8 cellular contexts compared by ENCODE assay signal in the genomic region with DNA sequence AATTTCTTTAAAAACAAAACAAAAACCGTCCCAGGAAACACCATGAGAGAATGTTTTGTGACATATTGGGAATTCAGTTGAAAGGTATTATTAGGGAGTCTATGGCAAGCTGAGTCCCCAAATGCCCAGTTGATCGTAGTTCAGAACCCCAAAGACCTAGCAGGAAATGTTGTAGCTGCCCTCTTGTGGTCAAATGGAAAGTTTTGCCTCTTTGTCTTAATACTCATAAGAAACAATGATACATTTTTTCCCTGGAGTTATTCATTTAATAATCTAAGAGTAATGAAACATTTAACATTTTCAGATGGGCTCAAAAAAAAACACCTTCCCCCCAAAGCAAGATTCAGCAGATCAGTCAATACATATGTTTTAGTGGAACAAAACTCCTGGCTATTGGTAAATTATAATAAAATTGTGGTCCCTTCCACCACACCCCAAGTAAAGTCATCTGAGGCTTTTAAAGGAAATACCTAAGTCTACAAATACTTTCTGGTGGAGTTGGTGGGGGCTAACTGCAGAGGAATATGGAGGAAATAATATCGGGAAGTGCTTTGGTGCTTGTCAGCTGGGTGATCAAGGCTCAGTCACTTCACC. TPM values are rescaled to one million over a fixed set of nuclear protein-coding genes. Genes with fewer than 3 reads are reported as not detected.
DNase-seq lines count a peak whose midpoint lies in the region; ATAC-seq, FAIRE-seq and TF ChIP-seq lines count a peak whose summit lies in the region.

No MANE protein-coding gene starts in this region.

- H3K27me3 Mint-ChIP-seq in activated CD8-positive, alpha-beta T cell treated with anti-CD3 and anti-CD28 coated beads for 36 hours, result peaks cover 2% of the 10 kb centered on the region
- H3K27me3 Mint-ChIP-seq in activated CD8-positive, alpha-beta T cell treated with anti-CD3 and anti-CD28 coated beads, Interleukin-2, amount 10 ng/mL, durations not matched to agents 7 days and 5 days (ENCODE audit: low read depth), result peaks cover 2% of the 10 kb centered on the region

- ATAC-seq in activated CD8-positive, alpha-beta T cell treated with anti-CD3 and anti-CD28 coated beads for 36 hours, result no peak
- ATAC-seq in activated CD8-positive, alpha-beta T cell treated with anti-CD3 and anti-CD28 coated beads, Interleukin-2, amount 10 ng/mL, durations not matched to agents 7 days and 5 days, result no peak
- ATAC-seq in GM21447 (IDR thresholded peaks at IDR 0.05; ENCODE audit: unreplicated experiment), result no peak

- POLR2A ChIA-PET in activated CD8-positive, alpha-beta T cell treated with anti-CD3 and anti-CD28 coated beads for 36 hours (lab: Charles Lee), result no interaction called here
- POLR2A ChIA-PET in activated CD8-positive, alpha-beta T cell treated with anti-CD3 and anti-CD28 coated beads, Interleukin-2, amount 10 ng/mL, durations not matched to agents 7 days and 5 days (lab: Charles Lee), result no interaction called here

- TF ChIP-seq CTCF in activated CD8-positive, alpha-beta T cell treated with anti-CD3 and anti-CD28 coated beads for 36 hours (IDR thresholded peaks at IDR 0.05), result peak; percentile 47
- peak; percentile 75 for TF ChIP-seq CTCF in fibroblast of mammary gland (conservative IDR thresholded peaks at IDR 0.05; ENCODE audit: control insufficient read depth, insufficient read depth, low read depth, low read length)

- DNase-seq in activated CD8-positive, alpha-beta T cell treated with anti-CD3 and anti-CD28 coated beads for 36 hours, result no peak
- DNase-seq in activated CD8-positive, alpha-beta T cell treated with anti-CD3 and anti-CD28 coated beads, Interleukin-2, amount 10 ng/mL, durations not matched to agents 7 days and 5 days, result no peak
- DNase-seq in HTR-8/SVneo (ENCODE audit: insufficient read length, low spot score) (peak; percentile 52), SHP77 treated with DMSO at 0.1 percent for 48 hours (lab: John Stamatoyannopoulos, UW) (peak; percentile 51), fibroblast of mammary gland (ENCODE audit: low read depth) (peak; percentile 75), renal cortical epithelial cell (ENCODE audit: low read depth) (peak; percentile 65)
- no peak for DNase-seq in activated naive CD4-positive, alpha-beta T cell treated with Interleukin-2 at 50 U/mL for 16 hours

- H3K4me3 Mint-ChIP-seq in activated CD8-positive, alpha-beta T cell treated with anti-CD3 and anti-CD28 coated beads for 36 hours, result no peak overlapping the region
- no peak overlapping the region for H3K4me3 Mint-ChIP-seq in activated CD8-positive, alpha-beta T cell treated with anti-CD3 and anti-CD28 coated beads, Interleukin-2, amount 10 ng/mL, durations not matched to agents 7 days and 5 days

- H3K9me3 Mint-ChIP-seq in activated CD8-positive, alpha-beta T cell treated with anti-CD3 and anti-CD28 coated beads for 36 hours, result no peaks in the 10 kb centered on the region
- no peaks in the 10 kb centered on the region for H3K9me3 Mint-ChIP-seq in activated CD8-positive, alpha-beta T cell treated with anti-CD3 and anti-CD28 coated beads, Interleukin-2, amount 10 ng/mL, durations not matched to agents 7 days and 5 days (ENCODE audit: insufficient read depth)

- H3K36me3 Mint-ChIP-seq in activated CD8-positive, alpha-beta T cell treated with anti-CD3 and anti-CD28 coated beads for 36 hours (ENCODE audit: low read depth), result no peaks in the 10 kb centered on the region
- no peaks in the 10 kb centered on the region for H3K36me3 Mint-ChIP-seq in activated CD8-positive, alpha-beta T cell treated with anti-CD3 and anti-CD28 coated beads, Interleukin-2, amount 10 ng/mL, durations not matched to agents 7 days and 5 days (ENCODE audit: low read depth)

- CTCF ChIA-PET in activated CD8-positive, alpha-beta T cell treated with anti-CD3 and anti-CD28 coated beads for 36 hours (lab: Charles Lee), result interaction anchor here (2.7 kb wide), 1 partner anchor 243 kb away, joined by 13 read pairs; no protein-coding TSS in a partner anchor
- CTCF ChIA-PET in activated CD8-positive, alpha-beta T cell treated with anti-CD3 and anti-CD28 coated beads, Interleukin-2, amount 10 ng/mL, durations not matched to agents 7 days and 5 days (lab: Charles Lee), result interaction anchor here (0.7 to 3.1 kb wide), 4 partner anchors 13 to 243 kb away, joined by 3 to 17 read pairs (median 3); no protein-coding TSS in a partner anchor

- H3K4me1 Mint-ChIP-seq in activated CD8-positive, alpha-beta T cell treated with anti-CD3 and anti-CD28 coated beads for 36 hours (ENCODE audit: low read depth), result no peaks in the 10 kb centered on the region
- no peaks in the 10 kb centered on the region for H3K4me1 Mint-ChIP-seq in activated CD8-positive, alpha-beta T cell treated with anti-CD3 and anti-CD28 coated beads, Interleukin-2, amount 10 ng/mL, durations not matched to agents 7 days and 5 days (ENCODE audit: low read depth)

- H3K27ac Mint-ChIP-seq in activated CD8-positive, alpha-beta T cell treated with anti-CD3 and anti-CD28 coated beads for 36 hours, result no peak overlapping the region
- H3K27ac Mint-ChIP-seq in activated CD8-positive, alpha-beta T cell treated with anti-CD3 and anti-CD28 coated beads, Interleukin-2, amount 10 ng/mL, durations not matched to agents 7 days and 5 days, result no peak overlapping the region

- intact Hi-C loops in activated CD8-positive, alpha-beta T cell treated with anti-CD3 and anti-CD28 coated beads for 36 hours (cut with micrococcal nuclease), result loop anchor here (5.0 kb wide), 1 partner anchor 244 kb away; no protein-coding TSS in a partner anchor

- no peak overlapping the region for H3K4me3 ChIP-seq in fibroblast of mammary gland (ENCODE audit: control insufficient read depth, low read depth, low read length)

- no peak for FAIRE-seq in HTR-8/SVneo (lab: Jason Lieb, UNC)

RNA-seq across cellular contexts. Expression of a gene that starts 37.8 kb away (rescaled TPM):
- total RNA-seq in activated CD8-positive, alpha-beta T cell treated with anti-CD3 and anti-CD28 coated beads for 36 hours, result not detected
- not detected for total RNA-seq in activated CD8-positive, alpha-beta T cell treated with anti-CD3 and anti-CD28 coated beads, Interleukin-2, amount 10 ng/mL, durations not matched to agents 7 days and 5 days
- total RNA-seq in renal cortical epithelial cell, result 155 and 330 TPM in 2 replicates

Comparison
In these comparisons a context has a peak if more than half of its experiments do, and no peak if none do; other contexts are left out.
1. DNase-seq: peak in HTR-8/SVneo (single experiment), SHP77 treated with DMSO at 0.1 percent for 48 hours (single experiment), fibroblast of mammary gland (single experiment) and renal cortical epithelial cell (single experiment); none in activated CD8-positive, alpha-beta T cell treated with anti-CD3 and anti-CD28 coated beads for 36 hours (single experiment), activated CD8-positive, alpha-beta T cell treated with anti-CD3 and anti-CD28 coated beads, Interleukin-2, amount 10 ng/mL, durations not matched to agents 7 days and 5 days (single experiment) and activated naive CD4-positive, alpha-beta T cell treated with Interleukin-2 at 50 U/mL for 16 hours (single experiment).
2. RNA of a gene that starts 37.8 kb away (total RNA-seq): 155 to 330 TPM in renal cortical epithelial cell; not detected in activated CD8-positive, alpha-beta T cell treated with anti-CD3 and anti-CD28 coated beads for 36 hours and not detected in activated CD8-positive, alpha-beta T cell treated with anti-CD3 and anti-CD28 coated beads, Interleukin-2, amount 10 ng/mL, durations not matched to agents 7 days and 5 days; every median in the first group is over 100 times any median in the second.